8 cellular contexts compared by ENCODE assay signal in genomic region chr20:49595811-49596545, GRCh38. TPM values are rescaled to one million over a fixed set of nuclear protein-coding genes. Genes with fewer than 3 reads are reported as not detected.
DNase-seq lines count a peak whose midpoint lies in the region; ATAC-seq and TF ChIP-seq lines count a peak whose summit lies in the region.

No MANE protein-coding gene starts in this region.

- DNase-seq in MG63 (peak; percentile 71), kidney epithelial cell (ENCODE audit: low read depth) (peak; percentile 78), CD1c-positive myeloid dendritic cell (ENCODE audit: extremely low spot score) (no peak), COR-L47 (lab: John Stamatoyannopoulos, UW) (no peak)
- DNase-seq in activated CD8-positive, alpha-beta memory T cell treated with anti-CD3 and anti-CD28 coated beads, Interleukin-2, amount 50 U/mL, for 4 hours: peak; percentile 46
- DNase-seq in stimulated activated effector memory CD8-positive, alpha-beta T cell treated with anti-CD3 and anti-CD28 coated beads, Interleukin-12 subunit alpha, Interleukin-12 subunit beta, amount 100 ng/mL, for 72 hours (ENCODE audit: low spot score in 2 of 2): peak; percentile 64 to 92

- TF ChIP-seq CTCF in kidney epithelial cell (IDR thresholded peaks at IDR 0.05; ENCODE audit: insufficient read depth, low read length, poor library complexity, severe bottlenecking): no peak

- H3K27me3 ChIP-seq in MG63 (no peaks in the 10 kb centered on the region), kidney epithelial cell (ENCODE audit: control insufficient read depth, insufficient read depth, low read length) (no peaks in the 10 kb centered on the region)

- H3K36me3 ChIP-seq in MG63: no peaks in the 10 kb centered on the region
- H3K36me3 ChIP-seq in kidney epithelial cell (ENCODE audit: control insufficient read depth, insufficient read depth, low read length): no peaks in the 10 kb centered on the region

- H3K9me3 Mint-ChIP-seq in stimulated activated effector memory CD8-positive, alpha-beta T cell treated with anti-CD3 and anti-CD28 coated beads, Interleukin-12 subunit alpha, Interleukin-12 subunit beta, amount 100 ng/mL, for 72 hours: no peaks in the 10 kb centered on the region

- H3K4me3 Mint-ChIP-seq in stimulated activated effector memory CD8-positive, alpha-beta T cell treated with anti-CD3 and anti-CD28 coated beads, Interleukin-12 subunit alpha, Interleukin-12 subunit beta, amount 100 ng/mL, for 72 hours: peak overlapping the region; percentile 90

- peak; percentile 78 for ATAC-seq in stimulated activated effector memory CD8-positive, alpha-beta T cell treated with anti-CD3 and anti-CD28 coated beads, Interleukin-12 subunit alpha, Interleukin-12 subunit beta, amount 100 ng/mL, for 72 hours
- no peak for ATAC-seq in GM21360 (IDR thresholded peaks at IDR 0.05; ENCODE audit: unreplicated experiment)
- ATAC-seq in HG02678 (IDR thresholded peaks at IDR 0.05; ENCODE audit: unreplicated experiment): no peak

- H3K4me1 Mint-ChIP-seq in stimulated activated effector memory CD8-positive, alpha-beta T cell treated with anti-CD3 and anti-CD28 coated beads, Interleukin-12 subunit alpha, Interleukin-12 subunit beta, amount 100 ng/mL, for 72 hours: peaks cover 85% of the 10 kb centered on the region

- H3K4me3 ChIP-seq in MG63: no peak overlapping the region
- H3K4me3 ChIP-seq in kidney epithelial cell (ENCODE audit: low read depth, low read length): no peak overlapping the region

- no peaks in the 10 kb centered on the region for H3K9me3 ChIP-seq in MG63

- peaks cover 95% of the 10 kb centered on the region for H3K36me3 Mint-ChIP-seq in stimulated activated effector memory CD8-positive, alpha-beta T cell treated with anti-CD3 and anti-CD28 coated beads, Interleukin-12 subunit alpha, Interleukin-12 subunit beta, amount 100 ng/mL, for 72 hours

- H3K27ac Mint-ChIP-seq in stimulated activated effector memory CD8-positive, alpha-beta T cell treated with anti-CD3 and anti-CD28 coated beads, Interleukin-12 subunit alpha, Interleukin-12 subunit beta, amount 100 ng/mL, for 72 hours: peak overlapping the region; percentile 100

RNA-seq across cellular contexts. Expression of gene PTGIS, which starts 28.0 kb away (rescaled TPM):
- total RNA-seq in MG63 (2014; rRNA removed; shearing (Covaris generic); ENCODE audit: low replicate concordance): 4.1 and 6.2 TPM in 2 replicates
- 0.88 and 2.7 TPM in 2 replicates for total RNA-seq in kidney epithelial cell

Comparison
In these comparisons a context has a peak if more than half of its experiments do, and no peak if none do; other contexts are left out.
1. DNase-seq: peak in MG63 (single experiment), activated CD8-positive, alpha-beta memory T cell treated with anti-CD3 and anti-CD28 coated beads, Interleukin-2, amount 50 U/mL, for 4 hours (single experiment), kidney epithelial cell (single experiment) and stimulated activated effector memory CD8-positive, alpha-beta T cell treated with anti-CD3 and anti-CD28 coated beads, Interleukin-12 subunit alpha, Interleukin-12 subunit beta, amount 100 ng/mL, for 72 hours (2 of 2); none in CD1c-positive myeloid dendritic cell (single experiment) and COR-L47 (single experiment).